Comparison of ENCODE assay signal across 1 cellular context in the genomic region with DNA sequence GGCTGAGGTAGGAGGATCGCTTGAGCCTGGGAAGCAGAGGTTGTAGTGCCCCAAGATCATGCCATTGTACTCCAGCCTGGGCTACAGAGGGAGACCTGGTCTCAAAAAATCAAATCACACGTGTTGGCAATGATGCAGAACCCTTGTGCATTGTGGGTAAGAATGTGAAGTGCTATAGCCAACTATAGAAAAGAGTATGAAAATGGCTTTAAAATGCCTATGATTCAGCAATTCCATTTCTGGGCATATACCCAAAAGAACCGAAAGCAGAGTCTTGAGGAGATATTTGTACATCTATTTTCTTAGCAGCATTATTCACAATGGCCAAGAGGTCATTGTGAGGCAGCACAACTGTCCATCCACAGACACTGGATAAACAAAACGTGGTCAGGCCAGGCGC.
TF ChIP-seq lines count a peak whose summit lies in the region.

No MANE protein-coding gene starts in this region.

TF ChIP-seq in endothelial cell of umbilical vein, 7 proteins besides CTCF, POLR2A, EP300 and RAD21 (continued from another document):
- TF ChIP-seq POLR2AphosphoS5 (IDR thresholded peaks at IDR 0.05; ENCODE audit: insufficient read depth, low read depth, low read length): no peak
- TF ChIP-seq EZH2 (IDR thresholded peaks at IDR 0.05; ENCODE audit: borderline replicate concordance, low read depth, low read length, severe bottlenecking): no peak
- TF ChIP-seq MYC (IDR thresholded peaks at IDR 0.05; ENCODE audit: low read depth, low read length): no peak
- no peak for TF ChIP-seq FOS (IDR thresholded peaks at IDR 0.05; ENCODE audit: borderline replicate concordance, insufficient read depth, low read length)
